ENCODE assay signal across 2 cellular contexts in the genomic region with DNA sequence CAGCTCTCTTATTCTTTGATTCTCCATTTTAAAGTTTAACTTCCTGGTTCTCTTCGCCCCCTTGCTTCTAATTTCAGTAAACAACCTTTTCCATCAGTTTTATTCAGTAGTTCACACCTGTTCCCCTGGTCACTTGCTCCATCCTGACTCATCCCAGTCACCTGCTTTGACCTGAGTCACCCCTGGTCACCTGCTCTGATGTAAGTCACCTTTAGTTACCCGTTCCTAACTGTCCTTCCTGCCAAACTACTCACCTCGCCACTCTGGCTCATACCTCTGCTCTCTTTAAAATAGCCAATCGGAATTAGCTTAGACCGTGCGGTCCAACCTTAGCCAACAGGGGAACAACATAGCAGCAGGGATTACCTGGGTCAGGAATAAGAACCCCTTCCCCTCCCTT.
TF ChIP-seq lines count a peak whose summit lies in the region.

No MANE protein-coding gene starts in this region.

TF ChIP-seq in HCT116, 20 proteins besides CTCF, POLR2A, EP300 and RAD21:
- TF ChIP-seq ELF1 (IDR thresholded peaks at IDR 0.05; ENCODE audit: borderline replicate concordance, low read depth) (no peak), FOSL1 (IDR thresholded peaks at IDR 0.05; ENCODE audit: low read depth) (peak; percentile 83), JUND (IDR thresholded peaks at IDR 0.05) (peak; percentile 68; the same call in 1 of the 2 replicates), SP1 (IDR thresholded peaks at IDR 0.05; ENCODE audit: low read depth) (peak; percentile 48), POLR2AphosphoS5 (IDR thresholded peaks at IDR 0.05; ENCODE audit: low read depth, low read length) (peak; percentile 29; the same call in 1 of the 2 replicates), CBX3 (IDR thresholded peaks at IDR 0.05; ENCODE audit: low read depth) (0 out of 2 replicates have a peak, but pooled peaks have one; percentile 34)
- TF ChIP-seq, protein P1, sequence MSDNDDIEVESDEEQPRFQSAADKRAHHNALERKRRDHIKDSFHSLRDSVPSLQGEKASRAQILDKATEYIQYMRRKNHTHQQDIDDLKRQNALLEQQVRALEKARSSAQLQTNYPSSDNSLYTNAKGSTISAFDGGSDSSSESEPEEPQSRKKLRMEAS (IDR thresholded peaks at IDR 0.05) = peak; percentile 39; the same call in 1 of the 2 replicates
- TF ChIP-seq, protein P2, sequence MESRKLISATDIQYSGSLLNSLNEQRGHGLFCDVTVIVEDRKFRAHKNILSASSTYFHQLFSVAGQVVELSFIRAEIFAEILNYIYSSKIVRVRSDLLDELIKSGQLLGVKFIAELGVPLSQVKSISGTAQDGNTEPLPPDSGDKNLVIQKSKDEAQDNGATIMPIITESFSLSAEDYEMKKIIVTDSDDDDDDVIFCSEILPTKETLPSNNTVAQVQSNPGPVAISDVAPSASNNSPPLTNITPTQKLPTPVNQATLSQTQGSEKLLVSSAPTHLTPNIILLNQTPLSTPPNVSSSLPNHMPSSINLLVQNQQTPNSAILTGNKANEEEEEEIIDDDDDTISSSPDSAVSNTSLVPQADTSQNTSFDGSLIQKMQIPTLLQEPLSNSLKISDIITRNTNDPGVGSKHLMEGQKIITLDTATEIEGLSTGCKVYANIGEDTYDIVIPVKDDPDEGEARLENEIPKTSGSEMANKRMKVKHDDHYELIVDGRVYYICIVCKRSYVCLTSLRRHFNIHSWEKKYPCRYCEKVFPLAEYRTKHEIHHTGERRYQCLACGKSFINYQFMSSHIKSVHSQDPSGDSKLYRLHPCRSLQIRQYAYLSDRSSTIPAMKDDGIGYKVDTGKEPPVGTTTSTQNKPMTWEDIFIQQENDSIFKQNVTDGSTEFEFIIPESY (IDR thresholded peaks at IDR 0.05; ENCODE audit: extremely low read depth, insufficient replicate concordance, low read length) = no peak

TF ChIP-seq in GM12878, 131 proteins besides CTCF, POLR2A, EP300 and RAD21:
- TF ChIP-seq, protein P3, sequence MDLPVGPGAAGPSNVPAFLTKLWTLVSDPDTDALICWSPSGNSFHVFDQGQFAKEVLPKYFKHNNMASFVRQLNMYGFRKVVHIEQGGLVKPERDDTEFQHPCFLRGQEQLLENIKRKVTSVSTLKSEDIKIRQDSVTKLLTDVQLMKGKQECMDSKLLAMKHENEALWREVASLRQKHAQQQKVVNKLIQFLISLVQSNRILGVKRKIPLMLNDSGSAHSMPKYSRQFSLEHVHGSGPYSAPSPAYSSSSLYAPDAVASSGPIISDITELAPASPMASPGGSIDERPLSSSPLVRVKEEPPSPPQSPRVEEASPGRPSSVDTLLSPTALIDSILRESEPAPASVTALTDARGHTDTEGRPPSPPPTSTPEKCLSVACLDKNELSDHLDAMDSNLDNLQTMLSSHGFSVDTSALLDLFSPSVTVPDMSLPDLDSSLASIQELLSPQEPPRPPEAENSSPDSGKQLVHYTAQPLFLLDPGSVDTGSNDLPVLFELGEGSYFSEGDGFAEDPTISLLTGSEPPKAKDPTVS (IDR thresholded peaks at IDR 0.05; ENCODE audit: low read depth, low read length) = no peak
- TF ChIP-seq MLLT1 (IDR thresholded peaks at IDR 0.05) (0 out of 2 replicates have a peak, but pooled peaks have one; percentile 16), NR2F1 (conservative IDR thresholded peaks at IDR 0.05) (peak; percentile 54), MTA2 (IDR thresholded peaks at IDR 0.05; ENCODE audit: low read depth) (peak; percentile 19; the same call in 1 of the 2 replicates), USF1 (IDR thresholded peaks at IDR 0.05; ENCODE audit: borderline replicate concordance, extremely low read length, insufficient read depth, low read depth, low read length) (no peak), MTA3 (IDR thresholded peaks at IDR 0.05; ENCODE audit: borderline replicate concordance, low read length) (no peak), BCL3 (IDR thresholded peaks at IDR 0.05; ENCODE audit: borderline replicate concordance, insufficient read depth, low read depth, low read length, poor library complexity, severe bottlenecking) (no peak), BHLHE40 (IDR thresholded peaks at IDR 0.05; ENCODE audit: borderline replicate concordance in 1 of 2, low read depth in 2 of 2, low read length in 1 of 2) (0 out of 4 replicates have a peak, but pooled peaks of 1 of the 2 experiments have one; percentile 29), NFYA (IDR thresholded peaks at IDR 0.05; ENCODE audit: borderline replicate concordance, low read depth, low read length) (no peak), IRF3 (IDR thresholded peaks at IDR 0.05) (no peak), IKZF2 (IDR thresholded peaks at IDR 0.05) (peak in 1 of 2 experiments; percentile 46; a peak in 1 of 4 replicates), RAD51 (IDR thresholded peaks at IDR 0.05) (0 out of 2 replicates have a peak, but pooled peaks have one; percentile 21), HDAC2 (IDR thresholded peaks at IDR 0.05) (no peak), SPI1 (IDR thresholded peaks at IDR 0.05; ENCODE audit: borderline replicate concordance, insufficient read depth, low read depth, low read length) (no peak)
- TF ChIP-seq, protein P4, sequence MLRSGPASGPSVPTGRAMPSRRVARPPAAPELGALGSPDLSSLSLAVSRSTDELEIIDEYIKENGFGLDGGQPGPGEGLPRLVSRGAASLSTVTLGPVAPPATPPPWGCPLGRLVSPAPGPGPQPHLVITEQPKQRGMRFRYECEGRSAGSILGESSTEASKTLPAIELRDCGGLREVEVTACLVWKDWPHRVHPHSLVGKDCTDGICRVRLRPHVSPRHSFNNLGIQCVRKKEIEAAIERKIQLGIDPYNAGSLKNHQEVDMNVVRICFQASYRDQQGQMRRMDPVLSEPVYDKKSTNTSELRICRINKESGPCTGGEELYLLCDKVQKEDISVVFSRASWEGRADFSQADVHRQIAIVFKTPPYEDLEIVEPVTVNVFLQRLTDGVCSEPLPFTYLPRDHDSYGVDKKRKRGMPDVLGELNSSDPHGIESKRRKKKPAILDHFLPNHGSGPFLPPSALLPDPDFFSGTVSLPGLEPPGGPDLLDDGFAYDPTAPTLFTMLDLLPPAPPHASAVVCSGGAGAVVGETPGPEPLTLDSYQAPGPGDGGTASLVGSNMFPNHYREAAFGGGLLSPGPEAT (IDR thresholded peaks at IDR 0.05; ENCODE audit: low read depth) = 0 out of 2 replicates have a peak, but pooled peaks have one; percentile 21
- TF ChIP-seq, protein P5, sequence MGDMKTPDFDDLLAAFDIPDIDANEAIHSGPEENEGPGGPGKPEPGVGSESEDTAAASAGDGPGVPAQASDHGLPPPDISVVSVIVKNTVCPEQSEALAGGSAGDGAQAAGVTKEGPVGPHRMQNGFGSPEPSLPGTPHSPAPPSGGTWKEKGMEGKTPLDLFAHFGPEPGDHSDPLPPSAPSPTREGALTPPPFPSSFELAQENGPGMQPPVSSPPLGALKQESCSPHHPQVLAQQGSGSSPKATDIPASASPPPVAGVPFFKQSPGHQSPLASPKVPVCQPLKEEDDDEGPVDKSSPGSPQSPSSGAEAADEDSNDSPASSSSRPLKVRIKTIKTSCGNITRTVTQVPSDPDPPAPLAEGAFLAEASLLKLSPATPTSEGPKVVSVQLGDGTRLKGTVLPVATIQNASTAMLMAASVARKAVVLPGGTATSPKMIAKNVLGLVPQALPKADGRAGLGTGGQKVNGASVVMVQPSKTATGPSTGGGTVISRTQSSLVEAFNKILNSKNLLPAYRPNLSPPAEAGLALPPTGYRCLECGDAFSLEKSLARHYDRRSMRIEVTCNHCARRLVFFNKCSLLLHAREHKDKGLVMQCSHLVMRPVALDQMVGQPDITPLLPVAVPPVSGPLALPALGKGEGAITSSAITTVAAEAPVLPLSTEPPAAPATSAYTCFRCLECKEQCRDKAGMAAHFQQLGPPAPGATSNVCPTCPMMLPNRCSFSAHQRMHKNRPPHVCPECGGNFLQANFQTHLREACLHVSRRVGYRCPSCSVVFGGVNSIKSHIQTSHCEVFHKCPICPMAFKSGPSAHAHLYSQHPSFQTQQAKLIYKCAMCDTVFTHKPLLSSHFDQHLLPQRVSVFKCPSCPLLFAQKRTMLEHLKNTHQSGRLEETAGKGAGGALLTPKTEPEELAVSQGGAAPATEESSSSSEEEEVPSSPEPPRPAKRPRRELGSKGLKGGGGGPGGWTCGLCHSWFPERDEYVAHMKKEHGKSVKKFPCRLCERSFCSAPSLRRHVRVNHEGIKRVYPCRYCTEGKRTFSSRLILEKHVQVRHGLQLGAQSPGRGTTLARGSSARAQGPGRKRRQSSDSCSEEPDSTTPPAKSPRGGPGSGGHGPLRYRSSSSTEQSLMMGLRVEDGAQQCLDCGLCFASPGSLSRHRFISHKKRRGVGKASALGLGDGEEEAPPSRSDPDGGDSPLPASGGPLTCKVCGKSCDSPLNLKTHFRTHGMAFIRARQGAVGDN (IDR thresholded peaks at IDR 0.05) = peak; percentile 20; the same call in 1 of the 2 replicates
- TF ChIP-seq, protein P1 (IDR thresholded peaks at IDR 0.05; ENCODE audit: low read depth, low read length) = no peak
- TF ChIP-seq, protein P6, sequence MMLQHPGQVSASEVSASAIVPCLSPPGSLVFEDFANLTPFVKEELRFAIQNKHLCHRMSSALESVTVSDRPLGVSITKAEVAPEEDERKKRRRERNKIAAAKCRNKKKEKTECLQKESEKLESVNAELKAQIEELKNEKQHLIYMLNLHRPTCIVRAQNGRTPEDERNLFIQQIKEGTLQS (IDR thresholded peaks at IDR 0.05; ENCODE audit: borderline replicate concordance, extremely low read depth, low read depth, low read length) = no peak
